8 cellular contexts compared by ENCODE assay signal in the genomic region with DNA sequence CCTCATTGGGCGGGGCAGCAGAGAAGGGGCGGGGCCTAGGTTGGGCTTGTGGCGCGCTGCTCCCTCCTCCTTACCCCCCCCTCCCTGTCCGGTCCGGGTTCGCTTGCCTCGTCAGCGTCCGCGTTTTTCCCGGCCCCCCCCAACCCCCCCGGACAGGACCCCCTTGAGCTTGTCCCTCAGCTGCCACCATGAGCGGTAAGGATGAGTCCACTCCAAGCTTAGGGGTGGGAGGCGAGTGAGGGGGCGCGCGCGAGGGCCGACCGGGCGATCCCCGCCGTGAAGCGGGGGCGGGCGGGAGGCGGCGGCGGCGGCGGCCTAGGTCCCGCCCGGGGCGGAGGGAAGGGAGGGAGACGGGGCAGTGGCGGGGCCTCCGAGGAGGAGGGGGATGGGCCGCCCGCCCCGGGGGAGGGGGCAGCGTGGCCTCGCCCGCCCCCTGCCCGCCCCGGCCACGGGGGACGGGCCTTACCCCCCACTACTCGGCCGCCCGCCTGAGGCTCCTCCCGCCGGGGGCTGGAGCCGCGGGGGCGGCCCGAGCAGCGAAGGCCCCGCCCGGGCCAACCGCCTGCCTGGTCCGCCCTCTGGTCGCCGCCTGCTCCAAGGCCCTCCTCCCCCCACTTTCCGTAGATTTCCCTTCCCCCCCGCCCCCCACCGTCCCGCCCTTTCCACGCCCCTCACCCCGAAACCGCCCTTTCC. TPM values are rescaled to one million over a fixed set of nuclear protein-coding genes. Genes with fewer than 3 reads are reported as not detected.
A peak's percentile ranks its signal among the peaks of the same experiment; 100 is the strongest.
DNase-seq lines count a peak whose midpoint lies in the region; ATAC-seq and TF ChIP-seq lines count a peak whose summit lies in the region.

A gene (plus strand): TSS at position 73 of the 693 bp plus-strand sequence. CDS start 116 bp downstream, at position 189.

- intact Hi-C loops in cardiac septum (cut with DNase I) (loop anchor here (5.0 kb wide), 1 partner anchor 58 kb away; a partner anchor contains a TSS), posterior cingulate gyrus (cut with DNase I) (no loop called here)

- peaks cover 28% of the 10 kb centered on the region for H3K36me3 Mint-ChIP-seq in T-cell

- H3K36me3 ChIP-seq in adipocyte (ENCODE audit: control insufficient read depth, insufficient read depth, low read length, severe bottlenecking) (peaks cover 18% of the 10 kb centered on the region), upper lobe of left lung (peaks cover 22 to 35% (median 29%) of the 10 kb centered on the region in 4 donors)

- peak within 1 kb of the TSS in 2 of 3 donors; percentile 78 to 84 for H3K4me3 Mint-ChIP-seq in T-cell

- H3K9me3 ChIP-seq in adipocyte (ENCODE audit: control insufficient read depth, low read length) (no peaks in the 10 kb centered on the region), upper lobe of left lung (no peaks in the 10 kb centered on the region)

- H3K27ac ChIP-seq in upper lobe of left lung, result peak within 1 kb of the TSS; percentile 98 to 100 (median 99)

- H3K4me1 ChIP-seq in adipocyte (ENCODE audit: control insufficient read depth, insufficient read depth, low read length) (peaks cover 42% of the 10 kb centered on the region), upper lobe of left lung (peaks cover 49 to 55% (median 51%) of the 10 kb centered on the region in 4 donors)

- no peaks in the 10 kb centered on the region for H3K9me3 Mint-ChIP-seq in T-cell

- 0 to 1% methylated on average over 21 to 33 of the region's 71 CpGs for WGBS in upper lobe of left lung, 2 donors

- CTCF ChIA-PET in T-cell (lab: Charles Lee), result interaction anchor here (0.5 to 2.8 kb wide), 15 partner anchors 27 to 374 kb away, joined by 3 to 31 read pairs (median 3); a partner anchor contains a TSS

- no peaks in the 10 kb centered on the region for H3K27me3 Mint-ChIP-seq in T-cell

- no peak for TF ChIP-seq EP300 in upper lobe of left lung (IDR thresholded peaks at IDR 0.05)

- peak within 1 kb of the TSS; percentile 85 to 87 for H3K27ac Mint-ChIP-seq in T-cell

- H3K4me3 ChIP-seq in adipocyte (ENCODE audit: low read length), result peak within 1 kb of the TSS; percentile 85
- peak within 1 kb of the TSS; percentile 49 to 71 (median 64) for H3K4me3 ChIP-seq in upper lobe of left lung

- DNase-seq in GM10266 (ENCODE audit: extremely low spot score), result peak; percentile 89
- peak; percentile 65 for DNase-seq in NCI-H1417 treated with DMSO at 0.1 percent for 48 hours (lab: John Stamatoyannopoulos, UW)
- DNase-seq in T-cell, result peak; percentile 62 to 100 (median 78)
- peak; percentile 96 for DNase-seq in adipocyte (ENCODE audit: low read depth)
- peak; percentile 95 for DNase-seq in cardiac septum (ENCODE audit: low spot score)
- DNase-seq in posterior cingulate gyrus, result peak; percentile 57 to 97 (median 74)
- peak; percentile 95 to 97 for DNase-seq in upper lobe of left lung

- TF ChIP-seq POLR2A in upper lobe of left lung (IDR thresholded peaks at IDR 0.05), result peak in 1 of 4 donors; percentile 62

- ATAC-seq in HG02759 (IDR thresholded peaks at IDR 0.05; ENCODE audit: unreplicated experiment) (peak; percentile 48), T-cell (replicated peaks in 1 of 4) (peak; percentile 40 to 58 (median 56)), upper lobe of left lung (ENCODE audit: low FRiP score in 2 of 2) (peak; percentile 86 to 88)

- TF ChIP-seq CTCF in GM10266 (IDR thresholded peaks at IDR 0.05; ENCODE audit: control insufficient read depth, insufficient read depth, low read depth, missing control alignments), result no peak
- TF ChIP-seq CTCF in upper lobe of left lung (IDR thresholded peaks at IDR 0.05), result peak in 2 of 6 experiments; percentile 3 to 10

- H3K27me3 ChIP-seq in adipocyte (replicated peaks; ENCODE audit: control insufficient read depth, insufficient read depth, low read length) (no peaks in the 10 kb centered on the region), upper lobe of left lung (no peaks in the 10 kb centered on the region)

- POLR2A ChIA-PET in T-cell (lab: Charles Lee), result interaction anchor here (0.6 to 1.4 kb wide), 5 partner anchors 36 to 121 kb away, joined by 3 to 7 read pairs (median 5); a partner anchor contains a TSS

- H3K9ac ChIP-seq in adipocyte (ENCODE audit: low read length), result peak within 1 kb of the TSS; percentile 91

- peaks cover 32 to 47% (median 41%) of the 10 kb centered on the region in 3 donors for H3K4me1 Mint-ChIP-seq in T-cell

RNA-seq across cellular contexts. Expression of the gene that starts here (rescaled TPM):
- total RNA-seq in T-cell (100 to 1,000 TPM in 2 of 5 donors, 10 to 100 TPM in 3; 72.7 to 109 (median 96.6) TPM), cardiac septum (31.3 TPM), upper lobe of left lung (10 to 100 TPM; 46.6 to 82.2 (median 61.7) TPM)

Comparison
In these comparisons a context has a peak if more than half of its experiments do, and no peak if none do; other contexts are left out.
1. Peak in every context shown above with its lines: DNase-seq, ATAC-seq, H3K4me3 ChIP-seq and H3K27ac ChIP-seq.